Comparison of ENCODE assay signal across 10 cellular contexts in genomic region chr11:10752486-10752885, GRCh38. TPM values are rescaled to one million over a fixed set of nuclear protein-coding genes. Genes with fewer than 3 reads are reported as not detected.
DNase-seq lines count a peak whose midpoint lies in the region; ATAC-seq and TF ChIP-seq lines count a peak whose summit lies in the region.
"Had no signal": no experiment of that assay in that cellular context is flagged by ENCODE, and none has a peak within 500 bp of the region (broad histone marks: within the 10 kb centered on the region; RNA-seq: fewer than 3 reads in every experiment).

No MANE protein-coding gene starts in this region.

- no peaks in the 10 kb centered on the region for H4K20me1 ChIP-seq in Karpas-422 (ENCODE audit: insufficient read depth, low read depth, low read length)
- no peaks in the 10 kb centered on the region for H4K20me1 ChIP-seq in neural cell (ENCODE audit: insufficient read depth)

- no peaks in the 10 kb centered on the region for H3K9me3 ChIP-seq in CD8-positive, alpha-beta memory T cell (ENCODE audit: low read length)
- H3K9me3 ChIP-seq in Karpas-422 (ENCODE audit: low read length) (no peaks in the 10 kb centered on the region), neural cell (ENCODE audit: low read length) (no peaks in the 10 kb centered on the region)

- intact Hi-C loops in dorsolateral prefrontal cortex (cut with DNase I), result loop anchor here (5.0 kb wide), 2 partner anchors 55 to 105 kb away; partner anchors contain the start of genes EIF4G2 (in 2 of the 2) and ZBED5 (in 1 of the 2)

- H3K4me2 ChIP-seq in Karpas-422 (ENCODE audit: low read depth, low read length, poor library complexity, severe bottlenecking) (peak overlapping the region; percentile 86), neural cell (ENCODE audit: low read length) (peak overlapping the region; percentile 71)

- H3K9ac ChIP-seq in Karpas-422 (ENCODE audit: low read length), result peak overlapping the region; percentile 78
- no peak overlapping the region for H3K9ac ChIP-seq in neural cell (ENCODE audit: low read length)

- peaks cover 12% of the 10 kb centered on the region for H3K4me1 ChIP-seq in CD8-positive, alpha-beta memory T cell (ENCODE audit: insufficient read depth, low read length)
- peaks cover 20% of the 10 kb centered on the region for H3K4me1 ChIP-seq in Karpas-422 (ENCODE audit: low read length)

- TF ChIP-seq CTCF in dorsolateral prefrontal cortex (IDR thresholded peaks at IDR 0.05 in 54 of 56, conservative IDR thresholded peaks at IDR 0.05 in 2 of 56; ENCODE audit: low read depth in 1 of 56, partially characterized antibody in 56 of 56) (no peak), neural cell (IDR thresholded peaks at IDR 0.05; ENCODE audit: poor library complexity, severe bottlenecking) (no peak)

- H3K27ac ChIP-seq in CD8-positive, alpha-beta memory T cell (ENCODE audit: low read depth, low read length), result no peak overlapping the region
- H3K27ac ChIP-seq in Karpas-422 (ENCODE audit: low read length) (no peak overlapping the region), dorsolateral prefrontal cortex (no peak overlapping the region), neural cell (ENCODE audit: low read length) (no peak overlapping the region)

- H3K27me3 ChIP-seq in CD8-positive, alpha-beta memory T cell (ENCODE audit: insufficient read depth, low read length, poor library complexity, severe bottlenecking), result no peaks in the 10 kb centered on the region
- H3K27me3 ChIP-seq in Karpas-422 (ENCODE audit: low read length) (no peaks in the 10 kb centered on the region), dorsolateral prefrontal cortex (no peaks in the 10 kb centered on the region), neural cell (ENCODE audit: insufficient read depth, low read depth, low read length) (no peaks in the 10 kb centered on the region)

- H3K27ac Mint-ChIP-seq in CD8-positive, alpha-beta memory T cell, result peak overlapping the region in 4 of 8 donors; percentile 0 to 94 (median 75)

- H3K9me2 ChIP-seq in Karpas-422 (replicated peaks; ENCODE audit: insufficient read depth, low read length) (no peaks in the 10 kb centered on the region), neural cell (ENCODE audit: insufficient read depth, low read length) (no peaks in the 10 kb centered on the region)

- H3F3A ChIP-seq in neural cell (ENCODE audit: insufficient read depth, low read length, poor library complexity, severe bottlenecking), result no peaks in the 10 kb centered on the region

- no peak overlapping the region for H2AFZ ChIP-seq in Karpas-422 (ENCODE audit: low read length)
- no peak overlapping the region for H2AFZ ChIP-seq in neural cell (ENCODE audit: low read depth, low read length)

- POLR2A ChIA-PET in CD8-positive, alpha-beta memory T cell (lab: Charles Lee), result interaction anchor here (1.5 kb wide), 2 partner anchors 55 to 212 kb away, joined by 5 to 7 read pairs; partner anchors contain the start of gene RNF141

- H3K4me1 Mint-ChIP-seq in CD8-positive, alpha-beta memory T cell, result peaks cover 24 to 52% (median 29%) of the 10 kb centered on the region in 3 donors

- TF ChIP-seq RAD21 in neural cell (conservative IDR thresholded peaks at IDR 0.05), result no peak

- CTCF ChIA-PET in CD8-positive, alpha-beta memory T cell (lab: Charles Lee), result interaction anchor here (1.3 to 2.0 kb wide), 3 partner anchors 16 to 57 kb away, joined by 5 to 8 read pairs (median 5); partner anchors contain the start of gene EIF4G2

- DNase-seq in CD8-positive, alpha-beta memory T cell, result no peak
- DNase-seq in Karpas-422, result no peak
- no peak for DNase-seq in dorsolateral prefrontal cortex
- no peak for DNase-seq in dedifferentiated amniotic fluid mesenchymal stem cell (ENCODE audit: extremely low spot score)
- no peak for DNase-seq in ecto neural progenitor cell (ENCODE audit: low spot score)
- DNase-seq in germinal center (ENCODE audit: low spot score), result no peak
- DNase-seq: NCI-H1694 treated with DMSO at 0.1 percent for 48 hours had no signal

- H3K27me3 Mint-ChIP-seq in CD8-positive, alpha-beta memory T cell, result no peaks in the 10 kb centered on the region

- ATAC-seq in HG02588 (IDR thresholded peaks at IDR 0.05; ENCODE audit: unreplicated experiment), result no peak

- peaks cover 0 to 47% (median 14%) of the 10 kb centered on the region in 3 donors for H3K36me3 Mint-ChIP-seq in CD8-positive, alpha-beta memory T cell

- peaks cover 27% of the 10 kb centered on the region for H3K36me3 ChIP-seq in CD8-positive, alpha-beta memory T cell (ENCODE audit: insufficient read depth, low read length)
- peaks cover 23% of the 10 kb centered on the region; the same call in 1 of the 2 replicates for H3K36me3 ChIP-seq in Karpas-422 (ENCODE audit: insufficient read depth, low read length)
- H3K36me3 ChIP-seq in neural cell (ENCODE audit: insufficient read depth, low read length), result no peaks in the 10 kb centered on the region

- H3K9me3 Mint-ChIP-seq in CD8-positive, alpha-beta memory T cell, result no peaks in the 10 kb centered on the region

- H3K4me3 ChIP-seq in CD8-positive, alpha-beta memory T cell (ENCODE audit: low read length), result peak overlapping the region; percentile 88
- H3K4me3 ChIP-seq in Karpas-422 (ENCODE audit: low read length) (peak overlapping the region; percentile 79), dorsolateral prefrontal cortex (peak overlapping the region in 50 of 59 donors; percentile 70 to 99 (median 89)), neural cell (ENCODE audit: low read length) (peak overlapping the region; percentile 86)

- no peak for TF ChIP-seq EP300 in neural cell (conservative IDR thresholded peaks at IDR 0.05; ENCODE audit: poor library complexity, severe bottlenecking)

- peak overlapping the region; percentile 94 to 100 (median 98) for H3K4me3 Mint-ChIP-seq in CD8-positive, alpha-beta memory T cell

- H3K79me2 ChIP-seq in Karpas-422 (ENCODE audit: low read length) (peaks cover 25% of the 10 kb centered on the region), neural cell (replicated peaks; ENCODE audit: insufficient read depth, low read length) (peaks cover 18% of the 10 kb centered on the region)

TF ChIP-seq in neural cell, 6 proteins besides CTCF, POLR2A, EP300 and RAD21:
- TF ChIP-seq SMC3 (conservative IDR thresholded peaks at IDR 0.05; ENCODE audit: poor library complexity), result no peak

RNA-seq across cellular contexts. Expression of gene CTR9, which starts 1.4 kb away (rescaled TPM):
- total RNA-seq in CD8-positive, alpha-beta memory T cell, result 10 to 100 TPM; 49.9 to 60.8 TPM
- 57.9 TPM for polyA plus RNA-seq in CD8-positive, alpha-beta memory T cell
- total RNA-seq in Karpas-422 (2014; rRNA removed; shearing (Covaris generic); ENCODE audit: low replicate concordance), result 20.7 and 39.9 TPM in 2 replicates
- total RNA-seq in dorsolateral prefrontal cortex, result 10 to 100 TPM; 20.3 to 43.5 (median 27.9) TPM
- 24.1 and 24.6 TPM in 2 replicates for polyA plus RNA-seq in neural cell
- polyA minus RNA-seq in neural cell, result 57.9 and 60.2 TPM in 2 replicates

RNA-seq across cellular contexts. Expression of gene EIF4G2, which starts 56.2 kb away (rescaled TPM):
- 1,000 to 10,000 TPM; 1,516 to 1,609 TPM for total RNA-seq in CD8-positive, alpha-beta memory T cell
- 547 TPM for polyA plus RNA-seq in CD8-positive, alpha-beta memory T cell
- 304 and 548 TPM in 2 replicates for total RNA-seq in Karpas-422 (2014; rRNA removed; shearing (Covaris generic); ENCODE audit: low replicate concordance)
- total RNA-seq in dorsolateral prefrontal cortex, result 100 to 1,000 TPM; 452 to 826 (median 596) TPM
- polyA plus RNA-seq in neural cell, result 989 and 1,004 TPM in 2 replicates
- polyA minus RNA-seq in neural cell, result 1,252 and 1,426 TPM in 2 replicates

RNA-seq across cellular contexts. Expression of gene IRAG1, which starts 58.9 kb away (rescaled TPM):
- not detected for total RNA-seq in CD8-positive, alpha-beta memory T cell
- polyA plus RNA-seq in CD8-positive, alpha-beta memory T cell, result not detected
- total RNA-seq in Karpas-422 (2014; rRNA removed; shearing (Covaris generic); ENCODE audit: low replicate concordance), result not detected in 2 replicates
- 100 to 1,000 TPM in 18 of 120 experiments, 10 to 100 TPM in 102; 39.1 to 210 (median 73.5) TPM for total RNA-seq in dorsolateral prefrontal cortex
- 0.10 and 0.14 TPM in 2 replicates for polyA plus RNA-seq in neural cell
- under 0.01 and 0.23 TPM in 2 replicates for polyA minus RNA-seq in neural cell
- total RNA-seq: T-helper 2 cell treated with Interferon-gamma antibody and Interleukin-4, amounts not matched to agents 100 ng/mL and 5 ng/mL, for 36 hours had no signal

Comparison
In these comparisons a context has a peak if more than half of its experiments do, and no peak if none do; other contexts are left out.
1. RNA of gene IRAG1, which starts 58.9 kb away (total RNA-seq): 39.1 to 210 TPM in dorsolateral prefrontal cortex; not detected in CD8-positive, alpha-beta memory T cell and not detected in Karpas-422; every median in the first group is over 10 times any median in the second.
2. Peak in every context shown above with its lines, with median percentiles within 50 percentile points of each other: H3K4me3 ChIP-seq.